Comparison of ENCODE assay signal across 8 cellular contexts in genomic region chr1:245807306-245807705, GRCh38.
DNase-seq lines count a peak whose midpoint lies in the region; ATAC-seq and TF ChIP-seq lines count a peak whose summit lies in the region.

No MANE protein-coding gene starts in this region.

- H3K27me3 ChIP-seq in IMR-90 (ENCODE audit: control insufficient read depth, insufficient read depth, low read length): no peaks in the 10 kb centered on the region

- H3K4me1 ChIP-seq in IMR-90 (ENCODE audit: control insufficient read depth, insufficient read depth, low read length): peaks cover 3% of the 10 kb centered on the region

- no peak overlapping the region for H3K4me3 ChIP-seq in IMR-90 (ENCODE audit: insufficient read depth, low read depth, low read length)
- no peak overlapping the region for H3K4me3 ChIP-seq in lower leg skin (ENCODE audit: low read depth, poor library complexity, severe bottlenecking)

- no peak overlapping the region for H3K27ac ChIP-seq in IMR-90 (ENCODE audit: insufficient read depth, low read length)

- no peak overlapping the region for H2AK5ac ChIP-seq in IMR-90 (ENCODE audit: low read depth, low read length)

- no peaks in the 10 kb centered on the region for H3K9me3 ChIP-seq in IMR-90 (ENCODE audit: control insufficient read depth, insufficient read depth, low read length)

- H4K91ac ChIP-seq in IMR-90 (ENCODE audit: insufficient read depth, low read depth, low read length): no peak overlapping the region

- BruUV-seq in IMR-90 (replicated peaks; lab: Mats Ljungman, UMichigan): no TSS peak

- H2BK20ac ChIP-seq in IMR-90 (ENCODE audit: low read depth, low read length): no peak overlapping the region

- peak; percentile 87 for ATAC-seq in GM21515 (IDR thresholded peaks at IDR 0.05; ENCODE audit: unreplicated experiment)
- no peak for ATAC-seq in IMR-90 (ENCODE audit: low read depth)

- H3K23ac ChIP-seq in IMR-90 (ENCODE audit: low read depth, low read length): no peak overlapping the region

- peaks cover 14% of the 10 kb centered on the region for H3K4me1 Mint-ChIP-seq in glutamatergic neuron (ENCODE audit: low read depth, unreplicated experiment)
- H3K4me1 Mint-ChIP-seq in activated CD4-positive, alpha-beta memory T cell treated with anti-CD3 and anti-CD28 coated beads for 36 hours (ENCODE audit: low read depth): peaks cover 8% of the 10 kb centered on the region

- no peak overlapping the region for H3K4ac ChIP-seq in IMR-90 (ENCODE audit: low read depth, low read length)

- H4K5ac ChIP-seq in IMR-90 (ENCODE audit: low read depth, low read length): no peak overlapping the region

- no peak overlapping the region for H3K18ac ChIP-seq in IMR-90 (ENCODE audit: low read depth, low read length)

- H3K9me3 Mint-ChIP-seq in glutamatergic neuron (ENCODE audit: unreplicated experiment): peaks cover 4% of the 10 kb centered on the region
- H3K9me3 Mint-ChIP-seq in activated CD4-positive, alpha-beta memory T cell treated with anti-CD3 and anti-CD28 coated beads for 36 hours: no peaks in the 10 kb centered on the region

- DNase-seq in GM10248 (ENCODE audit: extremely low spot score) (peak; percentile 75), IMR-90 (no peak), glutamatergic neuron (no peak), iPS-NIHi7 (ENCODE audit: extremely low spot score) (no peak), NCI-H446 treated with DMSO at 0.1 percent for 48 hours (lab: John Stamatoyannopoulos, UW) (no peak), lower leg skin (ENCODE audit: low spot score in 2 of 2) (no peak)
- no peak for DNase-seq in activated CD4-positive, alpha-beta memory T cell treated with anti-CD3 and anti-CD28 coated beads for 36 hours

- no peaks in the 10 kb centered on the region for H3K36me3 ChIP-seq in IMR-90 (ENCODE audit: control insufficient read depth, insufficient read depth, low read length)

- in situ Hi-C loops in IMR-90 (cut with MboI; ENCODE audit: low sequenced_read_pairs): no loop called here

- 96% methylated on average over 4 of the region's 10 CpGs; no CpG with 5 or more reads in 1 of the 2 experiments for WGBS in IMR-90 (ENCODE audit: extremely low coverage in 2 of 2, insufficient read length in 1 of 2), 2 experiments
- 66 to 72% methylated on average over 10 of the region's 10 CpGs for WGBS in lower leg skin, 2 donors

- TF ChIP-seq RAD21 in IMR-90 (IDR thresholded peaks at IDR 0.05; ENCODE audit: low read length): no peak

- no peaks in the 10 kb centered on the region for H4K20me1 ChIP-seq in IMR-90 (ENCODE audit: insufficient read depth, low read length)

- intact Hi-C loops in IMR-90 (cut with micrococcal nuclease): loop anchor here (10.0 kb wide), 1 partner anchor 653 kb away; the partner anchor contains the start of gene KIF26B
- intact Hi-C loops in activated CD4-positive, alpha-beta memory T cell treated with anti-CD3 and anti-CD28 coated beads for 36 hours (cut with micrococcal nuclease): no loop called here
- intact Hi-C loops in lower leg skin (cut with DNase I; ENCODE audit: low total_unique reads): no loop called here

- no peak overlapping the region for H2BK120ac ChIP-seq in IMR-90 (ENCODE audit: low read depth, low read length)

- dilution Hi-C loops in IMR-90 (cut with HindIII; ENCODE audit: low sequenced_read_pairs, unreplicated experiment): no loop called here

- H3K79me1 ChIP-seq in IMR-90 (ENCODE audit: low read depth in 1 of 2, low read length in 2 of 2): no peaks in the 10 kb centered on the region

- H2BK5ac ChIP-seq in IMR-90 (ENCODE audit: low read depth, low read length, poor library complexity, severe bottlenecking): no peak overlapping the region

- peak overlapping the region; percentile 48 for H3K27ac Mint-ChIP-seq in glutamatergic neuron (ENCODE audit: unreplicated experiment)
- H3K27ac Mint-ChIP-seq in activated CD4-positive, alpha-beta memory T cell treated with anti-CD3 and anti-CD28 coated beads for 36 hours: no peak overlapping the region

- 0 out of 3 replicates have a peak overlapping the region, but pooled peaks have one; percentile 26 for H2BK15ac ChIP-seq in IMR-90 (ENCODE audit: low read depth, low read length)

- H3K56ac ChIP-seq in IMR-90 (ENCODE audit: extremely low read depth, insufficient read depth, low read length): no peak overlapping the region

- no peak overlapping the region for H3K4me3 Mint-ChIP-seq in glutamatergic neuron (ENCODE audit: unreplicated experiment)
- H3K4me3 Mint-ChIP-seq in activated CD4-positive, alpha-beta memory T cell treated with anti-CD3 and anti-CD28 coated beads for 36 hours: no peak overlapping the region

- no peak overlapping the region for H3K14ac ChIP-seq in IMR-90 (replicated peaks; ENCODE audit: low read depth, low read length)

- no peak overlapping the region for H2AK9ac ChIP-seq in IMR-90 (replicated peaks; ENCODE audit: low read depth, low read length, poor library complexity)

- TF ChIP-seq POLR2A in IMR-90 (IDR thresholded peaks at IDR 0.05; ENCODE audit: low read depth, low read length) (no peak), lower leg skin (IDR thresholded peaks at IDR 0.05) (no peak)

- H3K9ac ChIP-seq in IMR-90 (ENCODE audit: low read depth, low read length): no peak overlapping the region

- no peaks in the 10 kb centered on the region for H3K9me1 ChIP-seq in IMR-90 (ENCODE audit: insufficient read depth, low read length)

- CTCF ChIA-PET in GM10248 (lab: Yijun Ruan, JAX) (no interaction called here), IMR-90 (lab: Yijun Ruan, JAX) (no interaction called here)
- CTCF ChIA-PET in activated CD4-positive, alpha-beta memory T cell treated with anti-CD3 and anti-CD28 coated beads for 36 hours (lab: Charles Lee): no interaction called here

- H4K8ac ChIP-seq in IMR-90 (ENCODE audit: low read depth in 2 of 2, low read length in 2 of 2): peak overlapping the region in 1 of 2 experiments; percentile 20; a peak in 1 of 4 replicates

- H3K27me3 Mint-ChIP-seq in glutamatergic neuron (ENCODE audit: unreplicated experiment): no peaks in the 10 kb centered on the region
- H3K27me3 Mint-ChIP-seq in activated CD4-positive, alpha-beta memory T cell treated with anti-CD3 and anti-CD28 coated beads for 36 hours: no peaks in the 10 kb centered on the region

- no peak overlapping the region for H3K4me2 ChIP-seq in IMR-90 (ENCODE audit: low read depth, low read length)

- TF ChIP-seq CTCF in GM10248 (IDR thresholded peaks at IDR 0.05; ENCODE audit: control extremely low read depth, extremely low read depth, low read depth, missing control alignments) (no peak), IMR-90 (conservative IDR thresholded peaks at IDR 0.05; ENCODE audit: low read depth, low read length) (no peak), glutamatergic neuron (IDR thresholded peaks at IDR 0.05; ENCODE audit: partially characterized antibody, unreplicated experiment) (no peak), lower leg skin (IDR thresholded peaks at IDR 0.05) (no peak)

- no peaks in the 10 kb centered on the region for H3K36me3 Mint-ChIP-seq in glutamatergic neuron (ENCODE audit: unreplicated experiment)
- no peaks in the 10 kb centered on the region for H3K36me3 Mint-ChIP-seq in activated CD4-positive, alpha-beta memory T cell treated with anti-CD3 and anti-CD28 coated beads for 36 hours

- H2AFZ ChIP-seq in IMR-90 (replicated peaks; ENCODE audit: low read length, poor library complexity): no peak overlapping the region

- POLR2A ChIA-PET in GM10248 (lab: Yijun Ruan, JAX) (no interaction called here), IMR-90 (lab: Charles Lee; ENCODE audit: unreplicated experiment) (no interaction called here)
- POLR2A ChIA-PET in activated CD4-positive, alpha-beta memory T cell treated with anti-CD3 and anti-CD28 coated beads for 36 hours (lab: Charles Lee): no interaction called here

TF ChIP-seq in IMR-90, 13 proteins besides CTCF, POLR2A, EP300 and RAD21:
- no peak for TF ChIP-seq BHLHE40 (IDR thresholded peaks at IDR 0.05; ENCODE audit: low read depth, low read length)
- TF ChIP-seq NFE2L2 (IDR thresholded peaks at IDR 0.05; ENCODE audit: low read depth, low read length): no peak
- TF ChIP-seq FOS (IDR thresholded peaks at IDR 0.05; ENCODE audit: low read depth, low read length): no peak
- no peak for TF ChIP-seq MXI1 (IDR thresholded peaks at IDR 0.05; ENCODE audit: borderline replicate concordance, low read depth, low read length)
TF ChIP-seq in IMR-90: peak in this region for 0.
